1 cellular context compared by ENCODE assay signal in genomic region chr6:75600694-75601265, GRCh38.
TF ChIP-seq lines count a peak whose summit lies in the region.

No MANE protein-coding gene starts in this region.

TF ChIP-seq in HEK293, 187 proteins besides CTCF, POLR2A, EP300 and RAD21 (continued from another document):
- TF ChIP-seq ZNF560 (tag by site-specific recombination; IDR thresholded peaks at IDR 0.05; ENCODE audit: borderline replicate concordance) (no peak), ZNF701 (tag by site-specific recombination; IDR thresholded peaks at IDR 0.05) (no peak), ZNF549 (tag by site-specific recombination; IDR thresholded peaks at IDR 0.05) (no peak), ZNF629 (tag by site-specific recombination; IDR thresholded peaks at IDR 0.05) (peak; percentile 80), ZBTB10 (tag by site-specific recombination; IDR thresholded peaks at IDR 0.05) (no peak), REST (tag by site-specific recombination; IDR thresholded peaks at IDR 0.05) (no peak), ZNF114 (tag by site-specific recombination; IDR thresholded peaks at IDR 0.05) (no peak), PRDM6 (tag by site-specific recombination; IDR thresholded peaks at IDR 0.05) (peak; percentile 64), ZNF449 (tag by site-specific recombination; IDR thresholded peaks at IDR 0.05) (no peak), ZIC2 (tag by site-specific recombination; IDR thresholded peaks at IDR 0.05) (no peak), ZNF830 (tag by site-specific recombination; IDR thresholded peaks at IDR 0.05; ENCODE audit: low read depth) (no peak), ZNF26 (tag by site-specific recombination; IDR thresholded peaks at IDR 0.05) (no peak), ZNF211 (tag by site-specific recombination; IDR thresholded peaks at IDR 0.05; ENCODE audit: low read depth) (no peak), ZBTB21 (tag by site-specific recombination; IDR thresholded peaks at IDR 0.05) (peak; percentile 68; the same call in 1 of the 2 replicates), ZNF2 (tag by site-specific recombination; IDR thresholded peaks at IDR 0.05) (peak; percentile 23; the same call in 1 of the 2 replicates), FEZF1 (tag by site-specific recombination; IDR thresholded peaks at IDR 0.05) (peak; percentile 32; the same call in 1 of the 2 replicates)
